1 cellular context compared by ENCODE assay signal in the genomic region with DNA sequence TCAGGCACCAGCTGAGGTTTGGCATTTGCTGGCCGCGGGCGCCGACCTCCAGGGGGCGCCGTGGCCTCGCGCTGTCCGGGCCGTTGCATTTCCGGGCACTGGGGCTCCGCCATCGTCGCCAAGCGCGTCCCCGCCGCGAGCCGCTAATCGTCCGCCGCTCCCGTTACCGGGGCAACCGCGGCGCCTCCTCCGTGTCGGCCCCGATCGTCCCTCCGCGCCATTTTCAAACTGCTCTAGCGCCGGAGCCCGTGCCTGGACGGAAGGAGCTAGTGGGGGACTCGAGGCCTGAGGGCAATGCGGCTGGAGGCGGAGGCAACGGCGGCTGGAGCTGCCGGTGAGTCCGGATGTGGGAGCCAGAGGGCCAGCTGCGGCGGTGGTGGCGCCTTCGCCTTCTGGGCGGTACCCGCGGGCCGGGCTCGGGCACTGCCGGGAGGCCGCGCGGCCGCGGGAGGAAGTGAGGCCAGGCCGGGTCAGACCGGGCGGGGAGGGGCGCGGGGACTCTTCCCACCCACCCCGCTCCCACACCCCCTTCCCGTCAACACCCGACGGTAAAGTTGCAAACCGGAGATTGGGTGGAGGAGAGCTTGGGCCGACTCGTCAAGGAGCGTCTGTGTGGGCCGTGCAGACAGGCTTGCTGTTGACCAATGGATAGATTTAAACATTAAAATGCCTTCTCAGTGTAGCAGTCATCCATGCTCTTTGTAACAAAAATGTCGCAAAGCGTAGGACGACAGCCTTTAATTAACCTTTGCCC.
A peak's percentile ranks its signal among the peaks of the same experiment; 100 is the strongest.
TF ChIP-seq lines count a peak whose summit lies in the region.

A gene with protein sequence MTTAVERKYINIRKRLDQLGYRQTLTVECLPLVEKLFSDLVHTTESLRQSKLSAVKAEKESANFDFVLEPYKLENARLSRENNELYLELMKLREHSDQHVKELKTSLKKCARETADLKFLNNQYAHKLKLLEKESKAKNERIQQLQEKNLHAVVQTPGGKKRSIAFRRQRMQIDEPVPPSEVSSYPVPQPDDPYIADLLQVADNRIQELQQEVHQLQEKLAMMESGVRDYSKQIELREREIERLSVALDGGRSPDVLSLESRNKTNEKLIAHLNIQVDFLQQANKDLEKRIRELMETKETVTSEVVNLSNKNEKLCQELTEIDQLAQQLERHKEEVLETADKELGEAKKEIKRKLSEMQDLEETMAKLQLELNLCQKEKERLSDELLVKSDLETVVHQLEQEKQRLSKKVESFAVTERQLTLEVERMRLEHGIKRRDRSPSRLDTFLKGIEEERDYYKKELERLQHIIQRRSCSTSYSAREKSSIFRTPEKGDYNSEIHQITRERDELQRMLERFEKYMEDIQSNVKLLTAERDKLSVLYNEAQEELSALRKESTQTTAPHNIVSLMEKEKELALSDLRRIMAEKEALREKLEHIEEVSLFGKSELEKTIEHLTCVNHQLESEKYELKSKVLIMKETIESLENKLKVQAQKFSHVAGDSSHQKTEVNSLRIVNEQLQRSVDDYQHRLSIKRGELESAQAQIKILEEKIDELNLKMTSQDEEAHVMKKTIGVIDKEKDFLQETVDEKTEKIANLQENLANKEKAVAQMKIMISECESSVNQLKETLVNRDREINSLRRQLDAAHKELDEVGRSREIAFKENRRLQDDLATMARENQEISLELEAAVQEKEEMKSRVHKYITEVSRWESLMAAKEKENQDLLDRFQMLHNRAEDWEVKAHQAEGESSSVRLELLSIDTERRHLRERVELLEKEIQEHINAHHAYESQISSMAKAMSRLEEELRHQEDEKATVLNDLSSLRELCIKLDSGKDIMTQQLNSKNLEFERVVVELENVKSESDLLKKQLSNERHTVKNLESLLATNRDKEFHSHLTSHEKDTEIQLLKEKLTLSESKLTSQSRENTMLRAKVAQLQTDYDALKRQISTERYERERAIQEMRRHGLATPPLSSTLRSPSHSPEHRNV (plus strand): TSS at position 220 of the 754 bp plus-strand sequence. CDS start 3,186 bp downstream, outside the sequence.

TF ChIP-seq in HepG2, 621 proteins besides CTCF, POLR2A, EP300 and RAD21 (continued from another document and continues in another):
- TF ChIP-seq, protein P1, sequence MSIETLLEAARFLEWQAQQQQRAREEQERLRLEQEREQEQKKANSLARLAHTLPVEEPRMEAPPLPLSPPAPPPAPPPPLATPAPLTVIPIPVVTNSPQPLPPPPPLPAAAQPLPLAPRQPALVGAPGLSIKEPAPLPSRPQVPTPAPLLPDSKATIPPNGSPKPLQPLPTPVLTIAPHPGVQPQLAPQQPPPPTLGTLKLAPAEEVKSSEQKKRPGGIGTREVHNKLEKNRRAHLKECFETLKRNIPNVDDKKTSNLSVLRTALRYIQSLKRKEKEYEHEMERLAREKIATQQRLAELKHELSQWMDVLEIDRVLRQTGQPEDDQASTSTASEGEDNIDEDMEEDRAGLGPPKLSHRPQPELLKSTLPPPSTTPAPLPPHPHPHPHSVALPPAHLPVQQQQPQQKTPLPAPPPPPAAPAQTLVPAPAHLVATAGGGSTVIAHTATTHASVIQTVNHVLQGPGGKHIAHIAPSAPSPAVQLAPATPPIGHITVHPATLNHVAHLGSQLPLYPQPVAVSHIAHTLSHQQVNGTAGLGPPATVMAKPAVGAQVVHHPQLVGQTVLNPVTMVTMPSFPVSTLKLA (IDR thresholded peaks at IDR 0.05), result peak; percentile 60
- TF ChIP-seq SPEN (CRISPR knock-in tag; IDR thresholded peaks at IDR 0.05; ENCODE audit: low read depth) (peak; percentile 94), MED1 (CRISPR knock-in tag; IDR thresholded peaks at IDR 0.05) (peak; percentile 81), SAFB2 (CRISPR knock-in tag; IDR thresholded peaks at IDR 0.05; ENCODE audit: borderline replicate concordance, low read depth) (peak; percentile 95), SCMH1 (CRISPR knock-in tag; IDR thresholded peaks at IDR 0.05; ENCODE audit: borderline replicate concordance) (no peak), ZNF839 (CRISPR knock-in tag; IDR thresholded peaks at IDR 0.05; ENCODE audit: borderline replicate concordance) (peak; percentile 75; the same call in 1 of the 2 replicates), KDM3A (CRISPR knock-in tag; IDR thresholded peaks at IDR 0.05; ENCODE audit: low read depth) (no peak), IKZF4 (CRISPR knock-in tag; IDR thresholded peaks at IDR 0.05; ENCODE audit: borderline replicate concordance, low read depth, not compliant biosample characterization) (peak; percentile 62), HNRNPUL1 (IDR thresholded peaks at IDR 0.05; ENCODE audit: low read depth, low read length) (no peak), TBX3 (IDR thresholded peaks at IDR 0.05; ENCODE audit: borderline replicate concordance) (no peak), AGO1 (IDR thresholded peaks at IDR 0.05; ENCODE audit: low read depth, low read length, poor library complexity, severe bottlenecking) (no peak), ZNF468 (CRISPR knock-in tag; IDR thresholded peaks at IDR 0.05) (peak; percentile 83; the same call in 1 of the 2 replicates), ZNF225 (CRISPR knock-in tag; IDR thresholded peaks at IDR 0.05) (peak; percentile 42; the same call in 1 of the 2 replicates), WIZ (CRISPR knock-in tag; IDR thresholded peaks at IDR 0.05) (0 out of 2 replicates have a peak, but pooled peaks have one; percentile 65), RCOR2 (CRISPR knock-in tag; IDR thresholded peaks at IDR 0.05) (no peak), GZF1 (CRISPR knock-in tag; IDR thresholded peaks at IDR 0.05) (0 out of 2 replicates have a peak, but pooled peaks have one; percentile 31), KLF12 (CRISPR knock-in tag; IDR thresholded peaks at IDR 0.05; ENCODE audit: borderline replicate concordance) (peak; percentile 89), ZNF382 (CRISPR knock-in tag; IDR thresholded peaks at IDR 0.05; ENCODE audit: borderline replicate concordance) (no peak), IRF2 (CRISPR knock-in tag; IDR thresholded peaks at IDR 0.05) (peak; percentile 40; the same call in 1 of the 2 replicates)
- TF ChIP-seq, protein P2, sequence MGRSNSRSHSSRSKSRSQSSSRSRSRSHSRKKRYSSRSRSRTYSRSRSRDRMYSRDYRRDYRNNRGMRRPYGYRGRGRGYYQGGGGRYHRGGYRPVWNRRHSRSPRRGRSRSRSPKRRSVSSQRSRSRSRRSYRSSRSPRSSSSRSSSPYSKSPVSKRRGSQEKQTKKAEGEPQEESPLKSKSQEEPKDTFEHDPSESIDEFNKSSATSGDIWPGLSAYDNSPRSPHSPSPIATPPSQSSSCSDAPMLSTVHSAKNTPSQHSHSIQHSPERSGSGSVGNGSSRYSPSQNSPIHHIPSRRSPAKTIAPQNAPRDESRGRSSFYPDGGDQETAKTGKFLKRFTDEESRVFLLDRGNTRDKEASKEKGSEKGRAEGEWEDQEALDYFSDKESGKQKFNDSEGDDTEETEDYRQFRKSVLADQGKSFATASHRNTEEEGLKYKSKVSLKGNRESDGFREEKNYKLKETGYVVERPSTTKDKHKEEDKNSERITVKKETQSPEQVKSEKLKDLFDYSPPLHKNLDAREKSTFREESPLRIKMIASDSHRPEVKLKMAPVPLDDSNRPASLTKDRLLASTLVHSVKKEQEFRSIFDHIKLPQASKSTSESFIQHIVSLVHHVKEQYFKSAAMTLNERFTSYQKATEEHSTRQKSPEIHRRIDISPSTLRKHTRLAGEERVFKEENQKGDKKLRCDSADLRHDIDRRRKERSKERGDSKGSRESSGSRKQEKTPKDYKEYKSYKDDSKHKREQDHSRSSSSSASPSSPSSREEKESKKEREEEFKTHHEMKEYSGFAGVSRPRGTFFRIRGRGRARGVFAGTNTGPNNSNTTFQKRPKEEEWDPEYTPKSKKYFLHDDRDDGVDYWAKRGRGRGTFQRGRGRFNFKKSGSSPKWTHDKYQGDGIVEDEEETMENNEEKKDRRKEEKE (IDR thresholded peaks at IDR 0.05), result no peak
- TF ChIP-seq, protein P3, sequence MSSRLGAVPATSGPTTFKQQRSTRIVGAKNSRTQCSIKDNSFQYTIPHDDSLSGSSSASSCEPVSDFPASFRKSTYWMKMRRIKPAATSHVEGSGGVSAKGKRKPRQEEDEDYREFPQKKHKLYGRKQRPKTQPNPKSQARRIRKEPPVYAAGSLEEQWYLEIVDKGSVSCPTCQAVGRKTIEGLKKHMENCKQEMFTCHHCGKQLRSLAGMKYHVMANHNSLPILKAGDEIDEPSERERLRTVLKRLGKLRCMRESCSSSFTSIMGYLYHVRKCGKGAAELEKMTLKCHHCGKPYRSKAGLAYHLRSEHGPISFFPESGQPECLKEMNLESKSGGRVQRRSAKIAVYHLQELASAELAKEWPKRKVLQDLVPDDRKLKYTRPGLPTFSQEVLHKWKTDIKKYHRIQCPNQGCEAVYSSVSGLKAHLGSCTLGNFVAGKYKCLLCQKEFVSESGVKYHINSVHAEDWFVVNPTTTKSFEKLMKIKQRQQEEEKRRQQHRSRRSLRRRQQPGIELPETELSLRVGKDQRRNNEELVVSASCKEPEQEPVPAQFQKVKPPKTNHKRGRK (CRISPR knock-in tag; IDR thresholded peaks at IDR 0.05), result peak; percentile 57; the same call in 1 of the 2 replicates
- TF ChIP-seq, protein P4, sequence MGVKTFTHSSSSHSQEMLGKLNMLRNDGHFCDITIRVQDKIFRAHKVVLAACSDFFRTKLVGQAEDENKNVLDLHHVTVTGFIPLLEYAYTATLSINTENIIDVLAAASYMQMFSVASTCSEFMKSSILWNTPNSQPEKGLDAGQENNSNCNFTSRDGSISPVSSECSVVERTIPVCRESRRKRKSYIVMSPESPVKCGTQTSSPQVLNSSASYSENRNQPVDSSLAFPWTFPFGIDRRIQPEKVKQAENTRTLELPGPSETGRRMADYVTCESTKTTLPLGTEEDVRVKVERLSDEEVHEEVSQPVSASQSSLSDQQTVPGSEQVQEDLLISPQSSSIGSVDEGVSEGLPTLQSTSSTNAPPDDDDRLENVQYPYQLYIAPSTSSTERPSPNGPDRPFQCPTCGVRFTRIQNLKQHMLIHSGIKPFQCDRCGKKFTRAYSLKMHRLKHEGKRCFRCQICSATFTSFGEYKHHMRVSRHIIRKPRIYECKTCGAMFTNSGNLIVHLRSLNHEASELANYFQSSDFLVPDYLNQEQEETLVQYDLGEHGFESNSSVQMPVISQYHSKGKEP (CRISPR knock-in tag; IDR thresholded peaks at IDR 0.05), result no peak
- TF ChIP-seq, protein P5, sequence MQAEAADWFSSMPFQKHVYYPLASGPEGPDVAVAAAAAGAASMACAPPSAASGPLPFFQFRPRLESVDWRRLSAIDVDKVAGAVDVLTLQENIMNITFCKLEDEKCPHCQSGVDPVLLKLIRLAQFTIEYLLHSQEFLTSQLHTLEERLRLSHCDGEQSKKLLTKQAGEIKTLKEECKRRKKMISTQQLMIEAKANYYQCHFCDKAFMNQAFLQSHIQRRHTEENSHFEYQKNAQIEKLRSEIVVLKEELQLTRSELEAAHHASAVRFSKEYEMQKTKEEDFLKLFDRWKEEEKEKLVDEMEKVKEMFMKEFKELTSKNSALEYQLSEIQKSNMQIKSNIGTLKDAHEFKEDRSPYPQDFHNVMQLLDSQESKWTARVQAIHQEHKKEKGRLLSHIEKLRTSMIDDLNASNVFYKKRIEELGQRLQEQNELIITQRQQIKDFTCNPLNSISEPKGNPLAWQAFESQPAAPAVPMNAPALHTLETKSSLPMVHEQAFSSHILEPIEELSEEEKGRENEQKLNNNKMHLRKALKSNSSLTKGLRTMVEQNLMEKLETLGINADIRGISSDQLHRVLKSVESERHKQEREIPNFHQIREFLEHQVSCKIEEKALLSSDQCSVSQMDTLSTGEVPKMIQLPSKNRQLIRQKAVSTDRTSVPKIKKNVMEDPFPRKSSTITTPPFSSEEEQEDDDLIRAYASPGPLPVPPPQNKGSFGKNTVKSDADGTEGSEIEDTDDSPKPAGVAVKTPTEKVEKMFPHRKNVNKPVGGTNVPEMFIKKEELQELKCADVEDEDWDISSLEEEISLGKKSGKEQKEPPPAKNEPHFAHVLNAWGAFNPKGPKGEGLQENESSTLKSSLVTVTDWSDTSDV (CRISPR knock-in tag; IDR thresholded peaks at IDR 0.05), result no peak
- TF ChIP-seq, protein P6, sequence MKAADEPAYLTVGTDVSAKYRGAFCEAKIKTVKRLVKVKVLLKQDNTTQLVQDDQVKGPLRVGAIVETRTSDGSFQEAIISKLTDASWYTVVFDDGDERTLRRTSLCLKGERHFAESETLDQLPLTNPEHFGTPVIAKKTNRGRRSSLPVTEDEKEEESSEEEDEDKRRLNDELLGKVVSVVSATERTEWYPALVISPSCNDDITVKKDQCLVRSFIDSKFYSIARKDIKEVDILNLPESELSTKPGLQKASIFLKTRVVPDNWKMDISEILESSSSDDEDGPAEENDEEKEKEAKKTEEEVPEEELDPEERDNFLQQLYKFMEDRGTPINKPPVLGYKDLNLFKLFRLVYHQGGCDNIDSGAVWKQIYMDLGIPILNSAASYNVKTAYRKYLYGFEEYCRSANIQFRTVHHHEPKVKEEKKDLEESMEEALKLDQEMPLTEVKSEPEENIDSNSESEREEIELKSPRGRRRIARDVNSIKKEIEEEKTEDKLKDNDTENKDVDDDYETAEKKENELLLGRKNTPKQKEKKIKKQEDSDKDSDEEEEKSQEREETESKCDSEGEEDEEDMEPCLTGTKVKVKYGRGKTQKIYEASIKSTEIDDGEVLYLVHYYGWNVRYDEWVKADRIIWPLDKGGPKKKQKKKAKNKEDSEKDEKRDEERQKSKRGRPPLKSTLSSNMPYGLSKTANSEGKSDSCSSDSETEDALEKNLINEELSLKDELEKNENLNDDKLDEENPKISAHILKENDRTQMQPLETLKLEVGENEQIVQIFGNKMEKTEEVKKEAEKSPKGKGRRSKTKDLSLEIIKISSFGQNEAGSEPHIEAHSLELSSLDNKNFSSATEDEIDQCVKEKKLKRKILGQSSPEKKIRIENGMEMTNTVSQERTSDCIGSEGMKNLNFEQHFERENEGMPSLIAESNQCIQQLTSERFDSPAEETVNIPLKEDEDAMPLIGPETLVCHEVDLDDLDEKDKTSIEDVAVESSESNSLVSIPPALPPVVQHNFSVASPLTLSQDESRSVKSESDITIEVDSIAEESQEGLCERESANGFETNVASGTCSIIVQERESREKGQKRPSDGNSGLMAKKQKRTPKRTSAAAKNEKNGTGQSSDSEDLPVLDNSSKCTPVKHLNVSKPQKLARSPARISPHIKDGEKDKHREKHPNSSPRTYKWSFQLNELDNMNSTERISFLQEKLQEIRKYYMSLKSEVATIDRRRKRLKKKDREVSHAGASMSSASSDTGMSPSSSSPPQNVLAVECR (CRISPR knock-in tag; IDR thresholded peaks at IDR 0.05; ENCODE audit: borderline replicate concordance), result peak; percentile 100
- TF ChIP-seq, protein P7, sequence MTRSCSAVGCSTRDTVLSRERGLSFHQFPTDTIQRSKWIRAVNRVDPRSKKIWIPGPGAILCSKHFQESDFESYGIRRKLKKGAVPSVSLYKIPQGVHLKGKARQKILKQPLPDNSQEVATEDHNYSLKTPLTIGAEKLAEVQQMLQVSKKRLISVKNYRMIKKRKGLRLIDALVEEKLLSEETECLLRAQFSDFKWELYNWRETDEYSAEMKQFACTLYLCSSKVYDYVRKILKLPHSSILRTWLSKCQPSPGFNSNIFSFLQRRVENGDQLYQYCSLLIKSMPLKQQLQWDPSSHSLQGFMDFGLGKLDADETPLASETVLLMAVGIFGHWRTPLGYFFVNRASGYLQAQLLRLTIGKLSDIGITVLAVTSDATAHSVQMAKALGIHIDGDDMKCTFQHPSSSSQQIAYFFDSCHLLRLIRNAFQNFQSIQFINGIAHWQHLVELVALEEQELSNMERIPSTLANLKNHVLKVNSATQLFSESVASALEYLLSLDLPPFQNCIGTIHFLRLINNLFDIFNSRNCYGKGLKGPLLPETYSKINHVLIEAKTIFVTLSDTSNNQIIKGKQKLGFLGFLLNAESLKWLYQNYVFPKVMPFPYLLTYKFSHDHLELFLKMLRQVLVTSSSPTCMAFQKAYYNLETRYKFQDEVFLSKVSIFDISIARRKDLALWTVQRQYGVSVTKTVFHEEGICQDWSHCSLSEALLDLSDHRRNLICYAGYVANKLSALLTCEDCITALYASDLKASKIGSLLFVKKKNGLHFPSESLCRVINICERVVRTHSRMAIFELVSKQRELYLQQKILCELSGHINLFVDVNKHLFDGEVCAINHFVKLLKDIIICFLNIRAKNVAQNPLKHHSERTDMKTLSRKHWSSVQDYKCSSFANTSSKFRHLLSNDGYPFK (CRISPR knock-in tag; IDR thresholded peaks at IDR 0.05; ENCODE audit: borderline replicate concordance), result peak; percentile 90; the same call in 1 of the 2 replicates
